In genomic region chr10:124917939-124918830, GRCh38 we compare ENCODE assay signal across 8 cellular contexts.
DNase-seq lines count a peak whose midpoint lies in the region; ATAC-seq and TF ChIP-seq lines count a peak whose summit lies in the region.

No MANE protein-coding gene starts in this region.

- no peaks in the 10 kb centered on the region for H3K27me3 Mint-ChIP-seq in dendritic cell treated with granulocyte-macrophage colony-stimulating factor and Interleukin-4, amounts not matched to agents 40 ng/mL and 50 ng/mL, for 4 days

- peak overlapping the region; percentile 97 for H3K27ac ChIP-seq in muscle layer of duodenum (ENCODE audit: low read length)

- peak overlapping the region; percentile 98 for H3K4me3 ChIP-seq in GM06990 (replicated peaks; ENCODE audit: low read depth, low read length)
- H3K4me3 ChIP-seq in NT2/D1 (ENCODE audit: insufficient read length, low read depth) = peak overlapping the region; percentile 86
- H3K4me3 ChIP-seq in muscle layer of duodenum (ENCODE audit: low read depth in 1 of 2, low read length in 2 of 2) = peak overlapping the region; percentile 73 to 89

- H3K27ac Mint-ChIP-seq in dendritic cell treated with granulocyte-macrophage colony-stimulating factor and Interleukin-4, amounts not matched to agents 40 ng/mL and 50 ng/mL, for 4 days = peak overlapping the region; percentile 91

- H3K9ac ChIP-seq in NT2/D1 (ENCODE audit: insufficient read length, low read depth) = peak overlapping the region; percentile 92

- no peaks in the 10 kb centered on the region for H3K36me3 ChIP-seq in GM06990 (ENCODE audit: control insufficient read depth, insufficient read depth, low read length)
- H3K36me3 ChIP-seq in NT2/D1 (ENCODE audit: insufficient read depth, insufficient read length, low read length) = peaks cover 5% of the 10 kb centered on the region
- H3K36me3 ChIP-seq in muscle layer of duodenum (ENCODE audit: control insufficient read depth in 1 of 2, insufficient read depth in 2 of 2, low read length in 2 of 2) = peaks cover 0 to 4% of the 10 kb centered on the region in 2 donors

- intact Hi-C loops in dendritic cell treated with granulocyte-macrophage colony-stimulating factor and Interleukin-4, amounts not matched to agents 40 ng/mL and 50 ng/mL, for 4 days (cut with micrococcal nuclease) = loop anchor here (5.0 to 10.0 kb wide), 4 partner anchors 126 to 383 kb away; partner anchors contain the start of gene EEF1AKMT2

- DNase-seq in GM06990 (ENCODE audit: extremely low read depth, insufficient read length) = peak; percentile 22
- DNase-seq in NT2/D1 (ENCODE audit: low read depth, low spot score) = no peak
- no peak for DNase-seq in NCI-H526 treated with DMSO at 0.1 percent for 48 hours (lab: John Stamatoyannopoulos, UW)
- no peak for DNase-seq in UCSD-AML1 (lab: John Stamatoyannopoulos, UW; ENCODE audit: unreplicated experiment)
- no peak for DNase-seq in NCI-H2227 (lab: John Stamatoyannopoulos, UW; ENCODE audit: unreplicated experiment)

- no peaks in the 10 kb centered on the region for H3K4me1 ChIP-seq in NT2/D1 (ENCODE audit: insufficient read depth, insufficient read length)
- H3K4me1 ChIP-seq in muscle layer of duodenum (ENCODE audit: control insufficient read depth in 1 of 2, insufficient read depth in 2 of 2, low read length in 2 of 2) = peaks cover 19 to 20% of the 10 kb centered on the region in 2 donors

- no peak for ATAC-seq in HG02870 (IDR thresholded peaks at IDR 0.05; ENCODE audit: unreplicated experiment)

- H3K36me3 Mint-ChIP-seq in dendritic cell treated with granulocyte-macrophage colony-stimulating factor and Interleukin-4, amounts not matched to agents 40 ng/mL and 50 ng/mL, for 4 days (ENCODE audit: low read depth) = peaks cover 13% of the 10 kb centered on the region

- no peak for TF ChIP-seq CTCF in GM06990 (IDR thresholded peaks at IDR 0.05; ENCODE audit: insufficient read depth, low read length, poor library complexity, severe bottlenecking)

- no peaks in the 10 kb centered on the region for H3K27me3 ChIP-seq in GM06990 (replicated peaks; ENCODE audit: control insufficient read depth, insufficient read depth, low read length)
- H3K27me3 ChIP-seq in NT2/D1 (ENCODE audit: insufficient read depth, insufficient read length) = no peaks in the 10 kb centered on the region
- no peaks in the 10 kb centered on the region for H3K27me3 ChIP-seq in muscle layer of duodenum (ENCODE audit: low read depth, low read length)

- no peaks in the 10 kb centered on the region for H3K9me3 Mint-ChIP-seq in dendritic cell treated with granulocyte-macrophage colony-stimulating factor and Interleukin-4, amounts not matched to agents 40 ng/mL and 50 ng/mL, for 4 days

- H3K4me3 Mint-ChIP-seq in dendritic cell treated with granulocyte-macrophage colony-stimulating factor and Interleukin-4, amounts not matched to agents 40 ng/mL and 50 ng/mL, for 4 days = peak overlapping the region; percentile 88

- peaks cover 43% of the 10 kb centered on the region for H3K4me1 Mint-ChIP-seq in dendritic cell treated with granulocyte-macrophage colony-stimulating factor and Interleukin-4, amounts not matched to agents 40 ng/mL and 50 ng/mL, for 4 days (ENCODE audit: low read depth)

- no peaks in the 10 kb centered on the region for H3K9me3 ChIP-seq in NT2/D1 (ENCODE audit: insufficient read depth, low read length)
- H3K9me3 ChIP-seq in muscle layer of duodenum (ENCODE audit: control insufficient read depth in 1 of 2, low read length in 2 of 2) = no peaks in the 10 kb centered on the region
